28 cellular contexts compared by ENCODE assay signal in genomic region chr17:65683428-65683827, GRCh38.
DNase-seq lines count a peak whose midpoint lies in the region; ATAC-seq, FAIRE-seq and TF ChIP-seq lines count a peak whose summit lies in the region.
"Had no signal": no experiment of that assay in that cellular context is flagged by ENCODE, and none has a peak within 500 bp of the region (broad histone marks: within the 10 kb centered on the region; RNA-seq: fewer than 3 reads in every experiment).

No MANE protein-coding gene starts in this region.

- H3K14ac ChIP-seq in H9 (ENCODE audit: insufficient read depth, low read length) = no peak overlapping the region
- no peak overlapping the region for H3K14ac ChIP-seq in H1 (ENCODE audit: insufficient read length)

- CTCF ChIA-PET in H1 (lab: Charles Lee; ENCODE audit: partially characterized antibody) = interaction anchor here (0.9 to 2.0 kb wide), 3 partner anchors 8 to 111 kb away, joined by 3 to 6 read pairs (median 4); no protein-coding TSS in a partner anchor
- CTCF ChIA-PET in activated naive CD4-positive, alpha-beta T cell treated with anti-CD3 and anti-CD28 coated beads, Interleukin-2, amount 10 ng/mL, durations not matched to agents 7 days and 5 days (lab: Charles Lee) = no interaction called here

- H3K4me2 ChIP-seq in H9 (ENCODE audit: insufficient read depth, insufficient read length, low read length) (no peak overlapping the region), H1 (ENCODE audit: insufficient read depth in 1 of 2, low read depth in 2 of 2, low read length in 2 of 2) (no peak overlapping the region)
- H3K4me2 ChIP-seq: BLaER1 had no signal

- H3K9me3 ChIP-seq in H9 (ENCODE audit: control insufficient read depth, low read depth, low read length) (no peaks in the 10 kb centered on the region), H1 (ENCODE audit: insufficient read depth in 2 of 2, low read depth in 1 of 2, low read length in 1 of 2) (no peaks in the 10 kb centered on the region), right cardiac atrium (ENCODE audit: control insufficient read depth, low read length) (no peaks in the 10 kb centered on the region)
- H3K9me3 ChIP-seq: BE2C, BLaER1 had no signal

- no peak overlapping the region for H3K27ac Mint-ChIP-seq in H9
- H3K27ac Mint-ChIP-seq in activated naive CD4-positive, alpha-beta T cell treated with anti-CD3 and anti-CD28 coated beads, Interleukin-2, amount 10 ng/mL, durations not matched to agents 7 days and 5 days = no peak overlapping the region
- H3K27ac Mint-ChIP-seq: CD14-positive monocyte; CD4-positive, alpha-beta memory T cell; CD4-positive, CD25-positive, alpha-beta regulatory T cell had no signal

- H3K36me3 ChIP-seq in H1 (ENCODE audit: control insufficient read depth in 2 of 4, insufficient read depth in 4 of 4, low read length in 3 of 4) = no peaks in the 10 kb centered on the region
- H3K36me3 ChIP-seq: BE2C, BLaER1 had no signal

- no peak overlapping the region for H3K18ac ChIP-seq in H9 (ENCODE audit: insufficient read length, low read depth, low read length)
- H3K18ac ChIP-seq in H1 (ENCODE audit: extremely low read depth, low read length) = no peak overlapping the region

- no peak for TF ChIP-seq POLR2A in H1 (IDR thresholded peaks at IDR 0.05; ENCODE audit: control extremely low read depth in 1 of 2, low read depth in 2 of 2, low read length in 2 of 2)

- peaks cover 0 to 3% of the 10 kb centered on the region in 2 experiments; a peak in 1 of 5 replicates for H3K9me3 Mint-ChIP-seq in H9
- no peaks in the 10 kb centered on the region for H3K9me3 Mint-ChIP-seq in activated naive CD4-positive, alpha-beta T cell treated with anti-CD3 and anti-CD28 coated beads, Interleukin-2, amount 10 ng/mL, durations not matched to agents 7 days and 5 days
- H3K9me3 Mint-ChIP-seq: CD8-positive, alpha-beta memory T cell had no signal

- peak; percentile 39 for DNase-seq in H9
- no peak for DNase-seq in H1 (ENCODE audit: low read depth in 1 of 2, low spot score in 2 of 2)
- peak; percentile 40 for DNase-seq in iPS DF 19.7 (ENCODE audit: low read depth, low spot score)
- no peak for DNase-seq in right cardiac atrium
- no peak for DNase-seq in nucleus accumbens (lab: John Stamatoyannopoulos, UW)
- no peak for DNase-seq in activated naive CD4-positive, alpha-beta T cell treated with anti-CD3 and anti-CD28 coated beads, Interleukin-2, amount 10 ng/mL, durations not matched to agents 7 days and 5 days
- DNase-seq: 8988T; ACHN; BE2C; C1 segment of cervical spinal cord; CD4-positive, alpha-beta memory T cell; CD4-positive, CD25-positive, alpha-beta regulatory T cell; CD8-positive, alpha-beta memory T cell; COR-L47; DMS 273 treated with DMSO at 0.1 percent for 48 hours; DMS153; DMS53; DMS79; DND-41; EL; GDM1 had no signal

- H3K23me2 ChIP-seq in H9 (ENCODE audit: insufficient read length, low read depth, low read length, poor library complexity, severe bottlenecking) = no peaks in the 10 kb centered on the region
- peaks cover 1% of the 10 kb centered on the region; the same call in 1 of the 2 replicates for H3K23me2 ChIP-seq in H1 (ENCODE audit: low read depth, low read length)

- H3K79me1 ChIP-seq in H9 (ENCODE audit: insufficient read depth, low read depth, low read length, poor library complexity, severe bottlenecking) (no peaks in the 10 kb centered on the region), H1 (ENCODE audit: low read depth, low read length) (no peaks in the 10 kb centered on the region)

- TF ChIP-seq RAD21 in H1 (IDR thresholded peaks at IDR 0.05 in 1 of 2, conservative IDR thresholded peaks at IDR 0.05 in 1 of 2; ENCODE audit: low read depth in 2 of 2, low read length in 2 of 2) = no peak

- H2AK5ac ChIP-seq in H9 (ENCODE audit: insufficient read length, low read length) (no peak overlapping the region), H1 (ENCODE audit: low read depth, low read length) (no peak overlapping the region)

- H3K36me3 Mint-ChIP-seq in H9 (ENCODE audit: insufficient read depth in 1 of 3, low read depth in 3 of 3) = no peaks in the 10 kb centered on the region; a peak in 1 of 7 replicates
- no peaks in the 10 kb centered on the region for H3K36me3 Mint-ChIP-seq in activated naive CD4-positive, alpha-beta T cell treated with anti-CD3 and anti-CD28 coated beads, Interleukin-2, amount 10 ng/mL, durations not matched to agents 7 days and 5 days
- H3K36me3 Mint-ChIP-seq: CD14-positive monocyte; CD4-positive, alpha-beta memory T cell; CD4-positive, CD25-positive, alpha-beta regulatory T cell had no signal

- H3K4me1 ChIP-seq in H9 (ENCODE audit: insufficient read depth, low read length) (no peaks in the 10 kb centered on the region), H1 (replicated peaks in 1 of 4; ENCODE audit: control insufficient read depth in 3 of 4, insufficient read depth in 4 of 4, low read length in 3 of 4) (no peaks in the 10 kb centered on the region), right cardiac atrium (ENCODE audit: control insufficient read depth, insufficient read depth, low read length) (peaks cover 2% of the 10 kb centered on the region)
- H3K4me1 ChIP-seq: BE2C, BLaER1 had no signal

- no peak for FAIRE-seq in H1 (lab: Jason Lieb, UNC)
- FAIRE-seq: A204.1, GM12878, GM12892, GM18507 had no signal

- H2BK15ac ChIP-seq in H9 (ENCODE audit: low read depth, low read length) = 0 out of 2 replicates have a peak overlapping the region, but pooled peaks have one; percentile 48
- no peak overlapping the region for H2BK15ac ChIP-seq in H1 (ENCODE audit: low read length)

- H4K91ac ChIP-seq in H9 (ENCODE audit: insufficient read length, low read depth, low read length) = no peak overlapping the region
- no peak overlapping the region for H4K91ac ChIP-seq in H1 (replicated peaks; ENCODE audit: insufficient read length, low read length)

- H3T11ph ChIP-seq in H9 (ENCODE audit: low read length) = no peak overlapping the region

- H3K4me3 Mint-ChIP-seq in H9 = no peak overlapping the region
- no peak overlapping the region for H3K4me3 Mint-ChIP-seq in activated naive CD4-positive, alpha-beta T cell treated with anti-CD3 and anti-CD28 coated beads, Interleukin-2, amount 10 ng/mL, durations not matched to agents 7 days and 5 days
- H3K4me3 Mint-ChIP-seq: CD14-positive monocyte; CD4-positive, alpha-beta memory T cell; CD4-positive, CD25-positive, alpha-beta regulatory T cell; CD8-positive, alpha-beta memory T cell had no signal

- no peak overlapping the region for H2BK20ac ChIP-seq in H9 (ENCODE audit: low read depth, low read length, poor library complexity, severe bottlenecking)
- H2BK20ac ChIP-seq in H1 (ENCODE audit: low read length) = no peak overlapping the region

- intact Hi-C loops in right cardiac atrium (cut with DNase I) = no loop called here

- H3K4ac ChIP-seq in H9 (ENCODE audit: low read depth, low read length) (no peak overlapping the region), H1 (replicated peaks; ENCODE audit: insufficient read length, low read depth, low read length) (no peak overlapping the region)

- H3K79me2 ChIP-seq in H9 (ENCODE audit: insufficient read depth, low read length) = no peaks in the 10 kb centered on the region
- H3K79me2 ChIP-seq in H1 (ENCODE audit: control insufficient read depth in 1 of 2, insufficient read depth in 2 of 2, low read length in 2 of 2) = no peaks in the 10 kb centered on the region

- no peak for TF ChIP-seq EP300 in H1 (IDR thresholded peaks at IDR 0.05; ENCODE audit: borderline replicate concordance in 1 of 2, low read depth in 2 of 2, low read length in 2 of 2)

- H3K23ac ChIP-seq in H9 (ENCODE audit: insufficient read length, low read depth, low read length) = no peak overlapping the region
- no peak overlapping the region for H3K23ac ChIP-seq in H1 (ENCODE audit: insufficient read length)

- H2BK5ac ChIP-seq in H9 (ENCODE audit: insufficient read length, low read length) = no peak overlapping the region
- H2BK5ac ChIP-seq in H1 (ENCODE audit: low read depth, low read length) = no peak overlapping the region

- no peak for TF ChIP-seq CTCF in H9 (conservative IDR thresholded peaks at IDR 0.05)
- TF ChIP-seq CTCF in H1 (IDR thresholded peaks at IDR 0.05; ENCODE audit: control extremely low read depth in 1 of 3, insufficient read depth in 1 of 3, low read depth in 1 of 3, low read length in 3 of 3) = no peak

- peaks cover 3% of the 10 kb centered on the region; the same call in 1 of the 2 replicates for H3K27me3 ChIP-seq in H9 (ENCODE audit: insufficient read depth, low read length)
- no peaks in the 10 kb centered on the region; a peak in 3 of 7 replicates for H3K27me3 ChIP-seq in H1 (replicated peaks in 1 of 4; ENCODE audit: control insufficient read depth in 3 of 4, extremely low read depth in 1 of 4, insufficient read depth in 3 of 4, low read length in 3 of 4)
- no peaks in the 10 kb centered on the region for H3K27me3 ChIP-seq in right cardiac atrium (ENCODE audit: control insufficient read depth, insufficient read depth)
- H3K27me3 ChIP-seq: BLaER1 had no signal

- peaks cover 2 to 3% of the 10 kb centered on the region in 2 experiments; a peak in 2 of 4 replicates for H3K4me1 Mint-ChIP-seq in H9
- no peaks in the 10 kb centered on the region for H3K4me1 Mint-ChIP-seq in activated naive CD4-positive, alpha-beta T cell treated with anti-CD3 and anti-CD28 coated beads, Interleukin-2, amount 10 ng/mL, durations not matched to agents 7 days and 5 days
- H3K4me1 Mint-ChIP-seq: CD14-positive monocyte; CD8-positive, alpha-beta memory T cell had no signal

- H3K9ac ChIP-seq in H9 (ENCODE audit: extremely low read depth, insufficient read length, low read length) = no peak overlapping the region
- no peak overlapping the region for H3K9ac ChIP-seq in H1 (replicated peaks in 1 of 4; ENCODE audit: extremely low read depth in 1 of 4, low read depth in 3 of 4, low read length in 3 of 4)
- H3K9ac ChIP-seq: BLaER1 had no signal

- POLR2A ChIA-PET in H1 (lab: Charles Lee; ENCODE audit: partially characterized antibody) = no interaction called here

- H4K5ac ChIP-seq in H9 (ENCODE audit: insufficient read length, low read depth, low read length) (no peak overlapping the region), H1 (ENCODE audit: insufficient read length, low read depth, low read length) (no peak overlapping the region)

- H3K4me3 ChIP-seq in H1 (ENCODE audit: extremely low read depth in 1 of 4, insufficient read depth in 2 of 4, low read depth in 3 of 4, low read length in 4 of 4) (no peak overlapping the region), right cardiac atrium (ENCODE audit: low read length) (no peak overlapping the region)
- H3K4me3 ChIP-seq: BLaER1, GM12878 had no signal

- H2BK120ac ChIP-seq in H9 (ENCODE audit: low read depth, low read length, poor library complexity, severe bottlenecking) (no peak overlapping the region), H1 (replicated peaks; ENCODE audit: low read depth, low read length) (no peak overlapping the region)

- H3K27me3 Mint-ChIP-seq in H9 (ENCODE audit: low read depth) = peaks cover 6% of the 10 kb centered on the region
- H3K27me3 Mint-ChIP-seq in activated naive CD4-positive, alpha-beta T cell treated with anti-CD3 and anti-CD28 coated beads, Interleukin-2, amount 10 ng/mL, durations not matched to agents 7 days and 5 days = peaks cover 5% of the 10 kb centered on the region
- H3K27me3 Mint-ChIP-seq: CD4-positive, alpha-beta memory T cell; CD4-positive, CD25-positive, alpha-beta regulatory T cell had no signal

- no CpG with 5 or more reads among the region's 7 CpGs for WGBS in H9 (ENCODE audit: extremely low coverage, insufficient read length, low lambda C conversion rate)
- WGBS in H1 (ENCODE audit: extremely low coverage in 1 of 2, insufficient coverage in 1 of 2, insufficient read length in 1 of 2, insufficient replicate concordance in 2 of 2, low coverage in 1 of 2, low lambda C conversion rate in 2 of 2, missing lambda C conversion rate in 1 of 2), 2 experiments = 71% methylated on average over 7 of the region's 7 CpGs; no CpG with 5 or more reads in 1 of the 2 experiments
- WGBS in right cardiac atrium = 87% methylated on average over 7 of the region's 7 CpGs

- H4K20me1 ChIP-seq in H9 (ENCODE audit: control insufficient read depth, insufficient read depth, insufficient read length) = no peaks in the 10 kb centered on the region
- H4K20me1 ChIP-seq in H1 (replicated peaks in 1 of 2; ENCODE audit: control insufficient read depth in 1 of 2, insufficient read depth in 2 of 2, low read length in 2 of 2) = no peaks in the 10 kb centered on the region
- H4K20me1 ChIP-seq: BLaER1 had no signal

- H3K27ac ChIP-seq in H9 (ENCODE audit: insufficient read length, low read depth, low read length) = no peak overlapping the region
- H3K27ac ChIP-seq in H1 (ENCODE audit: low read depth, low read length) = no peak overlapping the region
- no peak overlapping the region for H3K27ac ChIP-seq in right cardiac atrium (ENCODE audit: low read length)
- H3K27ac ChIP-seq: BLaER1 had no signal

- H3K56ac ChIP-seq in H9 (ENCODE audit: insufficient read length, low read depth, low read length) (no peak overlapping the region), H1 (replicated peaks; ENCODE audit: insufficient read length, low read depth, low read length) (no peak overlapping the region)

- H2AFZ ChIP-seq in H9 (ENCODE audit: low read length) (no peak overlapping the region), H1 (ENCODE audit: low read length) (no peak overlapping the region)

- no peak for ATAC-seq in GM19324 (IDR thresholded peaks at IDR 0.05; ENCODE audit: low FRiP score, unreplicated experiment)
- no peak for ATAC-seq in right cardiac atrium
- ATAC-seq: GM12878 had no signal

- no peak overlapping the region for H4K8ac ChIP-seq in H9 (replicated peaks; ENCODE audit: insufficient read length, low read depth, low read length)
- H4K8ac ChIP-seq in H1 (ENCODE audit: extremely low read depth, insufficient read depth, low read length) = no peak overlapping the region

- H2BK12ac ChIP-seq in H9 (ENCODE audit: insufficient read length, low read depth, low read length) (no peak overlapping the region), H1 (ENCODE audit: low read depth, low read length) (no peak overlapping the region)

Comparison
In these comparisons a context has a peak if more than half of its experiments do, and no peak if none do; other contexts are left out.
1. DNase-seq: peak in H9 (single experiment) and iPS DF 19.7 (single experiment); none in H1 (0 of 2), right cardiac atrium (0 of 3), nucleus accumbens (0 of 56) and activated naive CD4-positive, alpha-beta T cell treated with anti-CD3 and anti-CD28 coated beads, Interleukin-2, amount 10 ng/mL, durations not matched to agents 7 days and 5 days (single experiment).